ENCODE assay signal across 33 cellular contexts in the genomic region with DNA sequence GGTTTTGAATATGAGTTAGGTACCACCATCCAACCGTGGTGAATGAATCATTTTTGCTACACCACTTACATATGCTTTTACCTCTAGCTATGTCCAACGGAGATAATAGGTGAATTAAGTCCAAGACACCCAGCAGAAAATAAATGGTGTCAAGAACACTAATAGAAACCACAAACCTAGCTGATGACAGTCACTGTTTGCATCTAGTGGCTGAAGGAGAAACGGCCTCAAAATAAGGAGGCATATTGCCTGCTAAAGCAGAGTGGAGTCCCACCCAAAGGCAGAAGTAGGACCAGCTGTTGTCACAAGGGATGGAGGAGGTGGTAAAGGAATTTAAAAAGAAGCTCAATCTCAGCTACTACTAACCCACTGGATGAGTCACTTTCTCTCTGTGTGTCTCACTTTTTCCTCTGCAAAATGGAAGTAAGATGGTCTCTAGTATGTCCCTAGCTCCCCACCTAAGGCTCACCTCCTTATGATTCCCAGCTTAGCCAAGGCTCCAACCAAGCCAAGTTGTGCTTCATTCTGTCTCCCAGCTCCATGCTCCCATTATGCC.
DNase-seq lines count a peak whose midpoint lies in the region; ATAC-seq and TF ChIP-seq lines count a peak whose summit lies in the region.
"Had no signal": no experiment of that assay in that cellular context is flagged by ENCODE, and none has a peak within 500 bp of the region (broad histone marks: within the 10 kb centered on the region; RNA-seq: fewer than 3 reads in every experiment).

No MANE protein-coding gene starts in this region.

- H3K36me3 Mint-ChIP-seq in chondrocyte (ENCODE audit: low read depth), result no peaks in the 10 kb centered on the region
- H3K36me3 Mint-ChIP-seq: activated CD8-positive, alpha-beta memory T cell treated with anti-CD3 and anti-CD28 coated beads, Interleukin-2, amount 10 ng/mL, durations not matched to agents 7 days and 5 days; activated naive CD4-positive, alpha-beta T cell treated with anti-CD3 and anti-CD28 coated beads, Interleukin-2, amount 10 ng/mL, durations not matched to agents 7 days and 5 days; CD14-positive monocyte; memory B cell had no signal

- H3K27me3 Mint-ChIP-seq in chondrocyte (ENCODE audit: low read depth), result no peaks in the 10 kb centered on the region
- H3K27me3 Mint-ChIP-seq: activated B cell treated with CpG ODN at 0.5 μM for 24 hours; activated CD8-positive, alpha-beta memory T cell treated with anti-CD3 and anti-CD28 coated beads, Interleukin-2, amount 10 ng/mL, durations not matched to agents 7 days and 5 days; activated naive CD4-positive, alpha-beta T cell treated with anti-CD3 and anti-CD28 coated beads, Interleukin-2, amount 10 ng/mL, durations not matched to agents 7 days and 5 days; dendritic cell treated with granulocyte-macrophage colony-stimulating factor and Interleukin-4, amounts not matched to agents 40 ng/mL and 50 ng/mL, for 4 days; memory B cell had no signal

- H3K9me3 Mint-ChIP-seq in chondrocyte (ENCODE audit: low read depth), result no peaks in the 10 kb centered on the region
- H3K9me3 Mint-ChIP-seq: activated B cell treated with CpG ODN at 0.5 μM for 24 hours; activated naive CD4-positive, alpha-beta T cell treated with anti-CD3 and anti-CD28 coated beads, Interleukin-2, amount 10 ng/mL, durations not matched to agents 7 days and 5 days; dendritic cell treated with granulocyte-macrophage colony-stimulating factor and Interleukin-4, amounts not matched to agents 40 ng/mL and 50 ng/mL, for 4 days; endodermal cell; memory B cell had no signal

- H3K27me3 ChIP-seq in neural cell (ENCODE audit: insufficient read depth, low read depth, low read length) (no peaks in the 10 kb centered on the region), upper lobe of left lung (no peaks in the 10 kb centered on the region)
- H3K27me3 ChIP-seq: gastroesophageal sphincter, sigmoid colon had no signal

- no peak overlapping the region for H3K9ac ChIP-seq in neural cell (ENCODE audit: low read length)

- no peak for TF ChIP-seq CTCF in AG10803 (conservative IDR thresholded peaks at IDR 0.05; ENCODE audit: low read length)
- no peak for TF ChIP-seq CTCF in chondrocyte (IDR thresholded peaks at IDR 0.05)
- no peak for TF ChIP-seq CTCF in neural cell (IDR thresholded peaks at IDR 0.05; ENCODE audit: poor library complexity, severe bottlenecking)
- TF ChIP-seq CTCF in upper lobe of left lung (IDR thresholded peaks at IDR 0.05), result no peak

- H3K4me3 ChIP-seq in AG10803 (ENCODE audit: low read length) (no peak overlapping the region), neural cell (ENCODE audit: low read length) (no peak overlapping the region), upper lobe of left lung (no peak overlapping the region)
- H3K4me3 ChIP-seq: gastroesophageal sphincter, GM12878, prostate gland, sigmoid colon had no signal

- H3K36me3 ChIP-seq in neural cell (ENCODE audit: insufficient read depth, low read length) (no peaks in the 10 kb centered on the region), upper lobe of left lung (no peaks in the 10 kb centered on the region)
- H3K36me3 ChIP-seq: gastroesophageal sphincter, prostate gland, sigmoid colon had no signal

- TF ChIP-seq RAD21 in neural cell (conservative IDR thresholded peaks at IDR 0.05), result no peak

- no peak for TF ChIP-seq POLR2A in upper lobe of left lung (IDR thresholded peaks at IDR 0.05)

- no peaks in the 10 kb centered on the region for H3K9me3 ChIP-seq in neural cell (ENCODE audit: low read length)
- no peaks in the 10 kb centered on the region for H3K9me3 ChIP-seq in upper lobe of left lung
- H3K9me3 ChIP-seq: gastroesophageal sphincter, prostate gland, sigmoid colon had no signal

- WGBS in upper lobe of left lung, 2 donors, result 75 to 88% methylated on average over 3 of the region's 3 CpGs

- TF ChIP-seq EP300 in neural cell (conservative IDR thresholded peaks at IDR 0.05; ENCODE audit: poor library complexity, severe bottlenecking) (peak; percentile 19), upper lobe of left lung (IDR thresholded peaks at IDR 0.05) (no peak)

- H3F3A ChIP-seq in neural cell (ENCODE audit: insufficient read depth, low read length, poor library complexity, severe bottlenecking), result no peaks in the 10 kb centered on the region

- H2AFZ ChIP-seq in neural cell (ENCODE audit: low read depth, low read length), result no peak overlapping the region

- H3K9me2 ChIP-seq in neural cell (ENCODE audit: insufficient read depth, low read length), result no peaks in the 10 kb centered on the region

- H3K27ac ChIP-seq in neural cell (ENCODE audit: low read length) (peak overlapping the region; percentile 33), upper lobe of left lung (no peak overlapping the region)
- H3K27ac ChIP-seq: gastroesophageal sphincter, prostate gland, sigmoid colon had no signal

- no peak for ATAC-seq in HG02610 (IDR thresholded peaks at IDR 0.05; ENCODE audit: unreplicated experiment)
- ATAC-seq in HG02623 (IDR thresholded peaks at IDR 0.05; ENCODE audit: unreplicated experiment), result no peak
- no peak for ATAC-seq in upper lobe of left lung (ENCODE audit: low FRiP score in 2 of 2)
- ATAC-seq in HG03159 (IDR thresholded peaks at IDR 0.05; ENCODE audit: unreplicated experiment), result no peak
- ATAC-seq: activated CD8-positive, alpha-beta memory T cell treated with anti-CD3 and anti-CD28 coated beads, Interleukin-2, amount 10 ng/mL, durations not matched to agents 7 days and 5 days; esophagus mucosa; gastroesophageal sphincter; GM12878; left lobe of liver; Panc1; stimulated activated naive CD8-positive, alpha-beta T cell treated with anti-CD3 and anti-CD28 coated beads, Interleukin-15, Interleukin-2, amounts not matched to agents 100 U/mL and 50 U/mL, for 24 hours had no signal

- no peaks in the 10 kb centered on the region for H3K79me2 ChIP-seq in neural cell (replicated peaks; ENCODE audit: insufficient read depth, low read length)

- no peaks in the 10 kb centered on the region for H3K4me1 ChIP-seq in upper lobe of left lung
- H3K4me1 ChIP-seq: gastroesophageal sphincter, prostate gland, sigmoid colon had no signal

- no peak overlapping the region for H3K4me2 ChIP-seq in neural cell (ENCODE audit: low read length)

- H3K27ac Mint-ChIP-seq in chondrocyte (ENCODE audit: unreplicated experiment), result peak overlapping the region; percentile 25
- H3K27ac Mint-ChIP-seq: activated B cell treated with CpG ODN at 0.5 μM for 24 hours; activated CD8-positive, alpha-beta memory T cell treated with anti-CD3 and anti-CD28 coated beads, Interleukin-2, amount 10 ng/mL, durations not matched to agents 7 days and 5 days; activated naive CD4-positive, alpha-beta T cell treated with anti-CD3 and anti-CD28 coated beads, Interleukin-2, amount 10 ng/mL, durations not matched to agents 7 days and 5 days; dendritic cell treated with granulocyte-macrophage colony-stimulating factor and Interleukin-4, amounts not matched to agents 40 ng/mL and 50 ng/mL, for 4 days; endodermal cell; immature natural killer cell; memory B cell had no signal

- DNase-seq in AG10803 (ENCODE audit: low read depth) (peak; percentile 30), HT1080 (ENCODE audit: low read depth) (peak; percentile 41), chondrocyte (ENCODE audit: low spot score) (no peak), upper lobe of left lung (no peak)
- DNase-seq: ACHN; activated B cell treated with CpG ODN at 0.5 μM for 24 hours; activated CD4-positive, alpha-beta T cell treated with anti-CD3 and anti-CD28 coated beads, Interleukin-2, amount 50 U/mL, for 1 hour; activated CD8-positive, alpha-beta memory T cell treated with anti-CD3 and anti-CD28 coated beads, Interleukin-2, amount 10 ng/mL, durations not matched to agents 7 days and 5 days; activated naive CD4-positive, alpha-beta T cell treated with anti-CD3 and anti-CD28 coated beads, Interleukin-2, amount 10 ng/mL, durations not matched to agents 7 days and 5 days; activated T-cell treated with anti-CD3 and anti-CD28 coated beads, Interleukin-2, amount 50 U/mL, for 48 hours; Calu3; DND-41; endodermal cell; immature natural killer cell; NCI-H1105 treated with DMSO at 0.1 percent for 48 hours; NCI-H2029; NCI-H526 treated with DMSO at 0.1 percent for 48 hours; sigmoid colon; stimulated activated CD4-positive, alpha-beta T cell treated with anti-CD3 and anti-CD28 coated beads, Interleukin-15, amount 100 ng/mL, for 24 hours; stimulated activated naive CD8-positive, alpha-beta T cell treated with anti-CD3 and anti-CD28 coated beads, Interleukin-15, Interleukin-2, amounts not matched to agents 100 U/mL and 50 U/mL, for 24 hours had no signal

- no peak overlapping the region for H3K4me3 Mint-ChIP-seq in chondrocyte (ENCODE audit: unreplicated experiment)
- H3K4me3 Mint-ChIP-seq: activated B cell treated with CpG ODN at 0.5 μM for 24 hours; activated CD8-positive, alpha-beta memory T cell treated with anti-CD3 and anti-CD28 coated beads, Interleukin-2, amount 10 ng/mL, durations not matched to agents 7 days and 5 days; activated naive CD4-positive, alpha-beta T cell treated with anti-CD3 and anti-CD28 coated beads, Interleukin-2, amount 10 ng/mL, durations not matched to agents 7 days and 5 days; CD14-positive monocyte; dendritic cell treated with granulocyte-macrophage colony-stimulating factor and Interleukin-4, amounts not matched to agents 40 ng/mL and 50 ng/mL, for 4 days; endodermal cell; immature natural killer cell; memory B cell had no signal

- H3K4me1 Mint-ChIP-seq in chondrocyte (ENCODE audit: low read depth), result peaks cover 8% of the 10 kb centered on the region
- H3K4me1 Mint-ChIP-seq: activated B cell treated with CpG ODN at 0.5 μM for 24 hours; activated CD8-positive, alpha-beta memory T cell treated with anti-CD3 and anti-CD28 coated beads, Interleukin-2, amount 10 ng/mL, durations not matched to agents 7 days and 5 days; activated naive CD4-positive, alpha-beta T cell treated with anti-CD3 and anti-CD28 coated beads, Interleukin-2, amount 10 ng/mL, durations not matched to agents 7 days and 5 days; CD14-positive monocyte; endodermal cell; immature natural killer cell; memory B cell had no signal

- no peaks in the 10 kb centered on the region for H4K20me1 ChIP-seq in neural cell (ENCODE audit: insufficient read depth)

TF ChIP-seq in neural cell, 6 proteins besides CTCF, POLR2A, EP300 and RAD21:
- no peak for TF ChIP-seq MXI1 (conservative IDR thresholded peaks at IDR 0.05; ENCODE audit: poor library complexity, severe bottlenecking)
- peak; percentile 95 for TF ChIP-seq POLR2AphosphoS5 (IDR thresholded peaks at IDR 0.05)

Comparison
In these comparisons a context has a peak if more than half of its experiments do, and no peak if none do; other contexts are left out.
1. DNase-seq: peak in AG10803 (single experiment) and HT1080 (single experiment); none in chondrocyte (single experiment) and upper lobe of left lung (0 of 2).